Comparison of ENCODE assay signal across 8 cellular contexts in genomic region chr19:14366529-14366928, GRCh38. TPM values are rescaled to one million over a fixed set of nuclear protein-coding genes. Genes with fewer than 3 reads are reported as not detected.
DNase-seq lines count a peak whose midpoint lies in the region; ATAC-seq and TF ChIP-seq lines count a peak whose summit lies in the region.

No MANE protein-coding gene starts in this region.

- H3K36me3 Mint-ChIP-seq in memory B cell: peaks cover 2% of the 10 kb centered on the region

- H3F3A ChIP-seq in DOHH2 (ENCODE audit: control insufficient read depth, insufficient read depth): peaks cover 10% of the 10 kb centered on the region

- no peaks in the 10 kb centered on the region for H3K79me2 ChIP-seq in DOHH2 (ENCODE audit: control insufficient read depth, low read length)

- no peak overlapping the region for H3K4me3 ChIP-seq in DOHH2 (ENCODE audit: low read length)

- H3K9me3 ChIP-seq in DOHH2 (ENCODE audit: control insufficient read depth, insufficient read depth, low read length): no peaks in the 10 kb centered on the region

- H4K20me1 ChIP-seq in DOHH2 (ENCODE audit: control insufficient read depth, insufficient read depth, low read depth, low read length): no peaks in the 10 kb centered on the region

- peaks cover 61% of the 10 kb centered on the region for H3K4me1 ChIP-seq in DOHH2 (ENCODE audit: control insufficient read depth, low read length)

- H3K27ac Mint-ChIP-seq in memory B cell: peak overlapping the region; percentile 97

- H3K4me3 Mint-ChIP-seq in memory B cell: no peak overlapping the region

- DNase-seq in NCI-H345 (lab: John Stamatoyannopoulos, UW): peak; percentile 87
- DNase-seq in activated CD4-positive, alpha-beta T cell treated with anti-CD3 and anti-CD28 coated beads, Interleukin-2, amount 50 U/mL, for 4 hours: peak; percentile 86 to 88
- peak; percentile 51 to 61 for DNase-seq in dermis microvascular lymphatic vessel endothelial cell (ENCODE audit: low read depth in 2 of 2)
- peak; percentile 80 to 82 for DNase-seq in memory B cell (ENCODE audit: low spot score in 2 of 2)
- DNase-seq in stimulated activated naive CD4-positive, alpha-beta T cell treated with Interleukin-2 at 50 U/mL for 16 hours (lab: John Stamatoyannopoulos, UW): peak; percentile 81

- ATAC-seq in HG02759 (IDR thresholded peaks at IDR 0.05; ENCODE audit: unreplicated experiment) (peak; percentile 49), memory B cell (ENCODE audit: low read depth) (peak; percentile 62), HG02884 (IDR thresholded peaks at IDR 0.05; ENCODE audit: unreplicated experiment) (no peak)

- peaks cover 51% of the 10 kb centered on the region for H3K4me1 Mint-ChIP-seq in memory B cell

- no peaks in the 10 kb centered on the region for H3K36me3 ChIP-seq in DOHH2 (ENCODE audit: control insufficient read depth, low read length)

- no peaks in the 10 kb centered on the region for H3K27me3 Mint-ChIP-seq in memory B cell

- peak overlapping the region; percentile 7 for H3K4me2 ChIP-seq in DOHH2 (ENCODE audit: low read length)

- no peak overlapping the region for H3K27ac ChIP-seq in DOHH2 (ENCODE audit: low read depth, low read length)

- no peak for TF ChIP-seq CTCF in DOHH2 (IDR thresholded peaks at IDR 0.05; ENCODE audit: low read depth, low read length, poor library complexity, severe bottlenecking)

- H3K27me3 ChIP-seq in DOHH2 (ENCODE audit: control insufficient read depth, low read length): peaks cover 21% of the 10 kb centered on the region

- H3K9me2 ChIP-seq in DOHH2 (replicated peaks; ENCODE audit: control insufficient read depth, low read length): no peaks in the 10 kb centered on the region

- no peaks in the 10 kb centered on the region for H3K9me3 Mint-ChIP-seq in memory B cell

RNA-seq across cellular contexts. Expression of gene ADGRE5, which starts 14.7 kb away (rescaled TPM):
- total RNA-seq in dermis microvascular lymphatic vessel endothelial cell: 4.9 and 6.2 TPM in 2 replicates

RNA-seq across cellular contexts. Expression of gene DDX39A, which starts 52.6 kb away (rescaled TPM):
- total RNA-seq in dermis microvascular lymphatic vessel endothelial cell: 69.7 and 71.9 TPM in 2 replicates
